9 cellular contexts compared by ENCODE assay signal in the genomic region with DNA sequence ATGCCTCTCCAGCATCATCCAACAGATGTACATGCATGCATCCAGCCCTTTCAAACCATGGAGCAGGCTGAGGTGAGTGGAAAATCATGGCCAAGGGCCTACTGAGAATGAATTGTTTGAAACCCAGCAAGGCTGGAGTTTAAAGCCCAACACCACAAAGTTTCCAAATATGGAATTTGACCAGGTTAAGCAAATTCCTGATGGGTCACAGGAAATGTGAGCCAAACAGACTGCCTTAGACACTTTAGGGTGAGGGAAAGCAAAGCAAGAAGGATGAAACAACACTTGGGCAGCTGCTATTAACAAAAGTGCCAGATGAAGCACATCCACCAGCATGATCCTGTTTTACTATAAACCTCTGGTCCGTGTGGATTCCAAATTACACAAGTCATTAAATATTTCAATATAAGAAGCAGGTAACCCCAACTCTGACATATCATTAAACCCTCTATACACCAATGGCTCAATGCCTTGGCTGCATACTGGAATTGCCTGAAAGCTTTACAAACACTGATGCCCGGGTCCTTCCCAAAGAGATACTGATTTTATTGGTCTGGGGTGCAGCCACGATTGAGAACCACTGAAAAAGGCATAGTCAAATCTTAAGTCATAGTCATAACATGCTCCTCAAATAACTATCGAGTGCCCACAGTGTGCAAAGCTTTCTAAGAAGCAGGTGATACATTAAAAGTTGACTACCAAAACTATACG. TPM values are rescaled to one million over a fixed set of nuclear protein-coding genes. Genes with fewer than 3 reads are reported as not detected.
DNase-seq lines count a peak whose midpoint lies in the region; ATAC-seq and TF ChIP-seq lines count a peak whose summit lies in the region.
"Had no signal": no experiment of that assay in that cellular context is flagged by ENCODE, and none has a peak within 500 bp of the region (broad histone marks: within the 10 kb centered on the region; RNA-seq: fewer than 3 reads in every experiment).

No MANE protein-coding gene starts in this region.

- DNase-seq in activated CD4-positive, alpha-beta memory T cell treated with anti-CD3 and anti-CD28 coated beads for 36 hours = peak; percentile 66
- no peak for DNase-seq in osteocyte (ENCODE audit: extremely low spot score, unreplicated experiment)
- no peak for DNase-seq in body of pancreas
- DNase-seq in HuH-7 (ENCODE audit: low spot score) = no peak
- DNase-seq in AML-193 (lab: John Stamatoyannopoulos, UW) = no peak
- DNase-seq: activated effector memory CD4-positive, alpha-beta T cell treated with anti-CD3 and anti-CD28 coated beads, Interleukin-2, amount 50 U/mL, for 16 hours; islet precursor cell had no signal

- no peaks in the 10 kb centered on the region for H3K4me1 ChIP-seq in body of pancreas

- intact Hi-C loops in activated CD4-positive, alpha-beta memory T cell treated with anti-CD3 and anti-CD28 coated beads for 36 hours (cut with micrococcal nuclease) = loop anchor here (1.0 to 2.0 kb wide), 7 partner anchors 9 to 372 kb away; partner anchors contain the start of genes CREB1 and KLF7
- intact Hi-C loops in body of pancreas (cut with DNase I) = no loop called here

- ATAC-seq in GM18873 (IDR thresholded peaks at IDR 0.05; ENCODE audit: low FRiP score, unreplicated experiment) = peak; percentile 85
- ATAC-seq in HG02623 (IDR thresholded peaks at IDR 0.05; ENCODE audit: unreplicated experiment) = peak; percentile 58
- no peak for ATAC-seq in body of pancreas

- TF ChIP-seq CTCF in osteocyte (IDR thresholded peaks at IDR 0.05) = no peak
- TF ChIP-seq CTCF in body of pancreas (IDR thresholded peaks at IDR 0.05) = no peak

- CTCF ChIA-PET in activated CD4-positive, alpha-beta memory T cell treated with anti-CD3 and anti-CD28 coated beads for 36 hours (lab: Charles Lee) = interaction anchor here (0.8 to 1.1 kb wide), 2 partner anchors 10 to 110 kb away, joined by 3 to 4 read pairs; partner anchors contain the start of gene KLF7

- no peaks in the 10 kb centered on the region for H3K27me3 ChIP-seq in body of pancreas

- H3K9me3 Mint-ChIP-seq in activated CD4-positive, alpha-beta memory T cell treated with anti-CD3 and anti-CD28 coated beads for 36 hours = no peaks in the 10 kb centered on the region
- H3K9me3 Mint-ChIP-seq in osteocyte (ENCODE audit: unreplicated experiment) = no peaks in the 10 kb centered on the region

- POLR2A ChIA-PET in activated CD4-positive, alpha-beta memory T cell treated with anti-CD3 and anti-CD28 coated beads for 36 hours (lab: Charles Lee) = interaction anchor here (1.1 to 1.9 kb wide), 5 partner anchors 7 to 174 kb away, joined by 3 to 14 read pairs (median 4); partner anchors contain the start of gene KLF7

- H3K9me3 ChIP-seq in body of pancreas = no peaks in the 10 kb centered on the region

- no peaks in the 10 kb centered on the region for H3K27me3 Mint-ChIP-seq in activated CD4-positive, alpha-beta memory T cell treated with anti-CD3 and anti-CD28 coated beads for 36 hours
- H3K27me3 Mint-ChIP-seq in osteocyte (ENCODE audit: unreplicated experiment) = no peaks in the 10 kb centered on the region

- H3K4me3 Mint-ChIP-seq in activated CD4-positive, alpha-beta memory T cell treated with anti-CD3 and anti-CD28 coated beads for 36 hours = no peak overlapping the region
- H3K4me3 Mint-ChIP-seq in osteocyte (ENCODE audit: unreplicated experiment) = no peak overlapping the region

- TF ChIP-seq POLR2A in body of pancreas (IDR thresholded peaks at IDR 0.05) = no peak

- H3K4me3 ChIP-seq in body of pancreas = no peak overlapping the region

- peaks cover 9% of the 10 kb centered on the region for H3K36me3 Mint-ChIP-seq in activated CD4-positive, alpha-beta memory T cell treated with anti-CD3 and anti-CD28 coated beads for 36 hours
- no peaks in the 10 kb centered on the region for H3K36me3 Mint-ChIP-seq in osteocyte (ENCODE audit: unreplicated experiment)

- peaks cover 89% of the 10 kb centered on the region for H3K4me1 Mint-ChIP-seq in activated CD4-positive, alpha-beta memory T cell treated with anti-CD3 and anti-CD28 coated beads for 36 hours (ENCODE audit: low read depth)
- H3K4me1 Mint-ChIP-seq in osteocyte (ENCODE audit: unreplicated experiment) = peaks cover 92% of the 10 kb centered on the region

- WGBS in body of pancreas, 2 donors = 66 to 72% methylated on average over 5 of the region's 5 CpGs

- no peaks in the 10 kb centered on the region for H3K36me3 ChIP-seq in body of pancreas (replicated peaks in 1 of 2; ENCODE audit: insufficient read depth in 1 of 2, low read depth in 2 of 2)

- peak overlapping the region; percentile 46 for H3K27ac Mint-ChIP-seq in activated CD4-positive, alpha-beta memory T cell treated with anti-CD3 and anti-CD28 coated beads for 36 hours
- peak overlapping the region; percentile 16 for H3K27ac Mint-ChIP-seq in osteocyte (ENCODE audit: unreplicated experiment)

- H3K27ac ChIP-seq in body of pancreas = no peak overlapping the region

RNA-seq across cellular contexts. Expression of gene KLF7, which starts 9.1 kb away (rescaled TPM):
- 10 to 100 TPM; 24.1 to 29.5 TPM for total RNA-seq in activated CD4-positive, alpha-beta memory T cell treated with anti-CD3 and anti-CD28 coated beads for 36 hours
- 36.7 and 39.8 TPM in 2 replicates for total RNA-seq in osteocyte
- total RNA-seq in body of pancreas = 1 to 10 TPM; 4.6 to 9.3 TPM
